Comparison of ENCODE assay signal across 13 cellular contexts in genomic region chr1:6098303-6099215, GRCh38. TPM values are rescaled to one million over a fixed set of nuclear protein-coding genes. Genes with fewer than 3 reads are reported as not detected.
DNase-seq lines count a peak whose midpoint lies in the region; ATAC-seq, FAIRE-seq and TF ChIP-seq lines count a peak whose summit lies in the region.
"Had no signal": no experiment of that assay in that cellular context is flagged by ENCODE, and none has a peak within 500 bp of the region (broad histone marks: within the 10 kb centered on the region; RNA-seq: fewer than 3 reads in every experiment).

No MANE protein-coding gene starts in this region.

- POLR2A ChIA-PET in BJ (lab: Charles Lee): interaction anchor here (0.6 kb wide), 1 partner anchor 72 kb away, joined by 3 read pairs; no protein-coding TSS in a partner anchor

- H3K9me3 ChIP-seq in MG63 (no peaks in the 10 kb centered on the region), pancreas (no peaks in the 10 kb centered on the region)

- WGBS in pancreas, 2 donors: 67 to 77% methylated on average over 24 of the region's 24 CpGs

- no peaks in the 10 kb centered on the region for H3K27me3 ChIP-seq in BJ (ENCODE audit: control insufficient read depth, insufficient read depth, low read length)
- H3K27me3 ChIP-seq in MG63: no peaks in the 10 kb centered on the region
- no peaks in the 10 kb centered on the region for H3K27me3 ChIP-seq in pancreas

- CTCF ChIA-PET in BJ (lab: Yijun Ruan, JAX): interaction anchor here (0.9 to 1.5 kb wide), 4 partner anchors 8 to 64 kb away, joined by 3 to 5 read pairs (median 4); no protein-coding TSS in a partner anchor

- FAIRE-seq in pancreas (lab: Jason Lieb, UNC): no peak

- intact Hi-C loops in pancreas (cut with DNase I): no loop called here

- no peaks in the 10 kb centered on the region for H3K4me1 ChIP-seq in pancreas

- no peaks in the 10 kb centered on the region for H3K36me3 ChIP-seq in BJ (ENCODE audit: control insufficient read depth, insufficient read depth, low read length)
- H3K36me3 ChIP-seq in MG63: no peaks in the 10 kb centered on the region
- no peaks in the 10 kb centered on the region for H3K36me3 ChIP-seq in pancreas

- ATAC-seq in pancreas (peak in 3 of 4 donors; percentile 17 to 47 (median 23)), HG02588 (IDR thresholded peaks at IDR 0.05; ENCODE audit: unreplicated experiment) (no peak), GM19467 (IDR thresholded peaks at IDR 0.05; ENCODE audit: unreplicated experiment) (no peak), HG03108 (IDR thresholded peaks at IDR 0.05; ENCODE audit: unreplicated experiment) (no peak)
- ATAC-seq: activated CD4-positive, alpha-beta T cell treated with anti-CD3 and anti-CD28 coated beads for 36 hours; stimulated activated naive CD8-positive, alpha-beta T cell treated with anti-CD3 and anti-CD28 coated beads, Interleukin-15, Interleukin-2, amounts not matched to agents 100 U/mL and 50 U/mL, for 24 hours had no signal

- H3K4me3 ChIP-seq in BJ (ENCODE audit: low read depth, low read length): no peak overlapping the region
- H3K4me3 ChIP-seq in MG63: no peak overlapping the region
- no peak overlapping the region for H3K4me3 ChIP-seq in fibroblast of mammary gland (ENCODE audit: control insufficient read depth, low read depth, low read length)
- no peak overlapping the region for H3K4me3 ChIP-seq in pancreas

- no peak overlapping the region for H3K27ac ChIP-seq in pancreas

- TF ChIP-seq CTCF in BJ (IDR thresholded peaks at IDR 0.05; ENCODE audit: insufficient read depth, low read depth, low read length) (no peak), fibroblast of mammary gland (conservative IDR thresholded peaks at IDR 0.05; ENCODE audit: control insufficient read depth, insufficient read depth, low read depth, low read length) (no peak), pancreas (IDR thresholded peaks at IDR 0.05) (no peak)

- DNase-seq in BJ (ENCODE audit: low read depth) (peak; percentile 63), MG63 (peak; percentile 9), fibroblast of mammary gland (ENCODE audit: low read depth) (peak; percentile 96), pancreas (peak in 2 of 6 donors; percentile 11 to 40)
- DNase-seq in activated CD4-positive, CD25-positive, alpha-beta regulatory T cell treated with anti-CD3 and anti-CD28 coated beads, Interleukin-2, amount 50 U/mL, for 72 hours: no peak
- DNase-seq: activated CD4-positive, alpha-beta T cell treated with anti-CD3 and anti-CD28 coated beads for 36 hours; activated gamma-delta T cell treated with Interleukin-2 at 50 U/mL for 16 hours; CD4-positive, alpha-beta memory T cell; stimulated activated CD4-positive, alpha-beta T cell treated with anti-CD3 and anti-CD28 coated beads, Interleukin-4, amount 100 ng/mL, for 24 hours; stimulated activated naive CD8-positive, alpha-beta T cell treated with anti-CD3 and anti-CD28 coated beads, Interleukin-15, Interleukin-2, amounts not matched to agents 100 U/mL and 50 U/mL, for 24 hours had no signal

RNA-seq across cellular contexts. Expression of gene KCNAB2, which starts 52.9 kb away (rescaled TPM):
- polyA plus RNA-seq in BJ (2011; rRNA removed): 6.7 and 10.3 TPM in 2 replicates
- polyA minus RNA-seq in BJ (2011; rRNA and poly(A)+ RNA removed): 3.8 and 4.5 TPM in 2 replicates
- total RNA-seq in MG63 (2014; rRNA removed; shearing (Covaris generic); ENCODE audit: low replicate concordance): 0.47 and 6.2 TPM in 2 replicates
- 1 to 10 TPM; 1.2 to 9.0 (median 4.1) TPM for total RNA-seq in pancreas
- polyA plus RNA-seq in pancreas: 1 to 10 TPM; 4.1 to 4.6 TPM

Comparison
In these comparisons a context has a peak if more than half of its experiments do, and no peak if none do; other contexts are left out.
1. ATAC-seq: peak in pancreas (3 of 4); none in HG02588 (single experiment), GM19467 (single experiment) and HG03108 (single experiment).